12 cellular contexts compared by ENCODE assay signal in the genomic region with DNA sequence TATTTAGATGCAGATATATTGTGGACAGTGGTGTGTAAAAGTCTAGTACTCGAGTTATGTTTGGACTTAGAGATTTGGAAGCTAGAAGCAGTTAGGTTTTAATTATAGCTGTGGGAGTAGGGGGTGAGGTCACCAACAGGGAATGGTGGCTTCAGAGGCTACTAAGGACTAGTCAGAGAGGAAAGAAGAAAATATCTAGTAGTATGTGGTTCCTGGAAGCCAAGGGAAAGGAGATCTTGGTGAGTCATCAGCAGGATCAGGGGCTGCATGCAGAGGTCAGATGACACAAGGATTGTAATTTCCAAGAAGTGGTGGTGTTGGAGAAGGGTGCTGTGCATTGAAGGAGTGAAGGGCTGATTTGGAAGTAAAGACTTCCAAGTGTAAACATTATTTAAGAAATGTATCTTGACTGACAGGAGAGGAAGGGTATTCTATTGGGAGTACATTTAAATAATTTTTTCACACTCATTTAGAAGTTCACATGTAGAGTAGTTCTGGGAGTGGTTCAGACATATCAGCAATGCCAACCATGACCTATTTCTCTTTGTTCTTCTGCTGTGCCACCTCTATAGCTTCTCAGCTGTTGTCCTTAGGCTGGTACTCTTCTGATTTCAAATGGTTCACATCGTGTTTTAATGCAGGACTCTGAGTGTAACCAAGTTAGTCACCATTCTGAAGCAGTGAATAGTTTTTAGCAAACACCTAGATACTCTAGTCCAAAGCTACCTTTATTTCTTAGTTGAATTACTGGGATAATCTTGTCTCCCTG.
DNase-seq lines count a peak whose midpoint lies in the region; ATAC-seq and TF ChIP-seq lines count a peak whose summit lies in the region.
"Had no signal": no experiment of that assay in that cellular context is flagged by ENCODE, and none has a peak within 500 bp of the region (broad histone marks: within the 10 kb centered on the region; RNA-seq: fewer than 3 reads in every experiment).

No MANE protein-coding gene starts in this region.

- H3K4me1 Mint-ChIP-seq in stimulated activated naive CD8-positive, alpha-beta T cell treated with anti-CD3 and anti-CD28 coated beads, Interleukin-15, amount 100 ng/mL, for 72 hours: peaks cover 6% of the 10 kb centered on the region
- H3K4me1 Mint-ChIP-seq: activated naive CD8-positive, alpha-beta T cell treated with anti-CD3 and anti-CD28 coated beads, Interleukin-2, amount 50 U/mL, for 24 hours had no signal

- intact Hi-C loops in posterior cingulate gyrus (cut with DNase I): no loop called here

- no peak overlapping the region for H3K27ac Mint-ChIP-seq in stimulated activated naive CD8-positive, alpha-beta T cell treated with anti-CD3 and anti-CD28 coated beads, Interleukin-15, amount 100 ng/mL, for 72 hours
- H3K27ac Mint-ChIP-seq: activated naive CD8-positive, alpha-beta T cell treated with anti-CD3 and anti-CD28 coated beads, Interleukin-2, amount 50 U/mL, for 24 hours; stimulated activated naive CD8-positive, alpha-beta T cell treated with anti-CD3 and anti-CD28 coated beads, Interleukin-15, Interleukin-2, amounts not matched to agents 100 ng/mL and 50 ng/mL, for 24 hours had no signal

- DNase-seq in AG08395 (ENCODE audit: low spot score): peak; percentile 94
- DNase-seq in HFF-Myc (ENCODE audit: extremely low read depth, low read depth): peak; percentile 65
- DNase-seq in amniotic epithelial cell (ENCODE audit: low read depth): peak; percentile 89
- DNase-seq in kidney glomerular epithelial cell (lab: John Stamatoyannopoulos, UW): peak; percentile 80
- DNase-seq in stimulated activated naive CD8-positive, alpha-beta T cell treated with anti-CD3 and anti-CD28 coated beads, Interleukin-15, amount 100 ng/mL, for 72 hours: no peak
- no peak for DNase-seq in posterior cingulate gyrus
- DNase-seq in NCI-H526 treated with DMSO at 0.1 percent for 48 hours (lab: John Stamatoyannopoulos, UW): no peak
- no peak for DNase-seq in activated CD4-positive, alpha-beta T cell treated with anti-CD3 and anti-CD28 coated beads for 4 hours
- DNase-seq: activated naive CD8-positive, alpha-beta T cell treated with anti-CD3 and anti-CD28 coated beads, Interleukin-2, amount 50 U/mL, for 24 hours; DND-41; NCI-H2107 had no signal

- H3K4me3 Mint-ChIP-seq in stimulated activated naive CD8-positive, alpha-beta T cell treated with anti-CD3 and anti-CD28 coated beads, Interleukin-15, amount 100 ng/mL, for 72 hours: no peak overlapping the region
- H3K4me3 Mint-ChIP-seq: activated naive CD8-positive, alpha-beta T cell treated with anti-CD3 and anti-CD28 coated beads, Interleukin-2, amount 50 U/mL, for 24 hours; stimulated activated naive CD8-positive, alpha-beta T cell treated with anti-CD3 and anti-CD28 coated beads, Interleukin-15, Interleukin-2, amounts not matched to agents 100 ng/mL and 50 ng/mL, for 24 hours had no signal

- no peaks in the 10 kb centered on the region for H3K27me3 Mint-ChIP-seq in stimulated activated naive CD8-positive, alpha-beta T cell treated with anti-CD3 and anti-CD28 coated beads, Interleukin-15, amount 100 ng/mL, for 72 hours
- H3K27me3 Mint-ChIP-seq: activated naive CD8-positive, alpha-beta T cell treated with anti-CD3 and anti-CD28 coated beads, Interleukin-2, amount 50 U/mL, for 24 hours; stimulated activated naive CD8-positive, alpha-beta T cell treated with anti-CD3 and anti-CD28 coated beads, Interleukin-15, Interleukin-2, amounts not matched to agents 100 ng/mL and 50 ng/mL, for 24 hours had no signal

- TF ChIP-seq CTCF in HFF-Myc (IDR thresholded peaks at IDR 0.05; ENCODE audit: low read depth, low read length, missing control alignments): no peak

- no peaks in the 10 kb centered on the region for H3K9me3 Mint-ChIP-seq in stimulated activated naive CD8-positive, alpha-beta T cell treated with anti-CD3 and anti-CD28 coated beads, Interleukin-15, amount 100 ng/mL, for 72 hours
- H3K9me3 Mint-ChIP-seq: activated naive CD8-positive, alpha-beta T cell treated with anti-CD3 and anti-CD28 coated beads, Interleukin-2, amount 50 U/mL, for 24 hours; stimulated activated naive CD8-positive, alpha-beta T cell treated with anti-CD3 and anti-CD28 coated beads, Interleukin-15, Interleukin-2, amounts not matched to agents 100 ng/mL and 50 ng/mL, for 24 hours had no signal

- ATAC-seq in stimulated activated naive CD8-positive, alpha-beta T cell treated with anti-CD3 and anti-CD28 coated beads, Interleukin-15, amount 100 ng/mL, for 72 hours: no peak
- ATAC-seq: activated naive CD8-positive, alpha-beta T cell treated with anti-CD3 and anti-CD28 coated beads, Interleukin-2, amount 50 U/mL, for 24 hours had no signal

- H3K4me3 ChIP-seq in HFF-Myc (replicated peaks; ENCODE audit: low read depth, low read length): no peak overlapping the region

Comparison
In these comparisons a context has a peak if more than half of its experiments do, and no peak if none do; other contexts are left out.
1. DNase-seq: peak in AG08395 (single experiment), HFF-Myc (single experiment), amniotic epithelial cell (single experiment) and kidney glomerular epithelial cell (single experiment); none in stimulated activated naive CD8-positive, alpha-beta T cell treated with anti-CD3 and anti-CD28 coated beads, Interleukin-15, amount 100 ng/mL, for 72 hours (0 of 2), posterior cingulate gyrus (0 of 10), NCI-H526 treated with DMSO at 0.1 percent for 48 hours (single experiment) and activated CD4-positive, alpha-beta T cell treated with anti-CD3 and anti-CD28 coated beads for 4 hours (0 of 2).